In genomic region chr19:44551850-44552249, GRCh38 we compare ENCODE assay signal across 26 cellular contexts. TPM values are rescaled to one million over a fixed set of nuclear protein-coding genes. Genes with fewer than 3 reads are reported as not detected.
"Had no signal": no experiment of that assay in that cellular context is flagged by ENCODE, and none has a peak within 500 bp of the region (broad histone marks: within the 10 kb centered on the region; RNA-seq: fewer than 3 reads in every experiment).

No MANE protein-coding gene starts in this region.

- H3K9me3 ChIP-seq: MG63 had no signal

- H3K27ac ChIP-seq: KMS-11 had no signal

- H3K36me3 ChIP-seq: MG63 had no signal

- DNase-seq: NCI-H1048, NCI-H1092, NCI-H1092 treated with DMSO at 0.1 percent for 48 hours, NCI-H1105, NCI-H1105 treated with DMSO at 0.1 percent for 48 hours, NCI-H1417 treated with DMSO at 0.1 percent for 48 hours, NCI-H1436 treated with DMSO at 0.1 percent for 48 hours, NCI-H1694, NCI-H1694 treated with DMSO at 0.1 percent for 48 hours, NCI-H187, NCI-H187 treated with DMSO at 0.1 percent for 48 hours, NCI-H2029 treated with DMSO at 0.1 percent for 48 hours, NCI-H2081, NCI-H2081 treated with DMSO at 0.1 percent for 48 hours, NCI-H2107, NCI-H2171, NCI-H2171 treated with DMSO at 0.1 percent for 48 hours, NCI-H2227 treated with DMSO at 0.1 percent for 48 hours, NCI-H345, NCI-H510A had no signal

- H3K4me2 ChIP-seq: KMS-11 had no signal

- H3K27me3 ChIP-seq: MG63 had no signal

- H3K4me3 ChIP-seq: MG63 had no signal

- H3K9ac ChIP-seq: KMS-11 had no signal

RNA-seq across cellular contexts. Expression of gene CEACAM20, which starts 22.4 kb away (rescaled TPM):
- total RNA-seq: LHCN-M2, M059J, MCF 10A, NCI-H460 had no signal
